In the genomic region with DNA sequence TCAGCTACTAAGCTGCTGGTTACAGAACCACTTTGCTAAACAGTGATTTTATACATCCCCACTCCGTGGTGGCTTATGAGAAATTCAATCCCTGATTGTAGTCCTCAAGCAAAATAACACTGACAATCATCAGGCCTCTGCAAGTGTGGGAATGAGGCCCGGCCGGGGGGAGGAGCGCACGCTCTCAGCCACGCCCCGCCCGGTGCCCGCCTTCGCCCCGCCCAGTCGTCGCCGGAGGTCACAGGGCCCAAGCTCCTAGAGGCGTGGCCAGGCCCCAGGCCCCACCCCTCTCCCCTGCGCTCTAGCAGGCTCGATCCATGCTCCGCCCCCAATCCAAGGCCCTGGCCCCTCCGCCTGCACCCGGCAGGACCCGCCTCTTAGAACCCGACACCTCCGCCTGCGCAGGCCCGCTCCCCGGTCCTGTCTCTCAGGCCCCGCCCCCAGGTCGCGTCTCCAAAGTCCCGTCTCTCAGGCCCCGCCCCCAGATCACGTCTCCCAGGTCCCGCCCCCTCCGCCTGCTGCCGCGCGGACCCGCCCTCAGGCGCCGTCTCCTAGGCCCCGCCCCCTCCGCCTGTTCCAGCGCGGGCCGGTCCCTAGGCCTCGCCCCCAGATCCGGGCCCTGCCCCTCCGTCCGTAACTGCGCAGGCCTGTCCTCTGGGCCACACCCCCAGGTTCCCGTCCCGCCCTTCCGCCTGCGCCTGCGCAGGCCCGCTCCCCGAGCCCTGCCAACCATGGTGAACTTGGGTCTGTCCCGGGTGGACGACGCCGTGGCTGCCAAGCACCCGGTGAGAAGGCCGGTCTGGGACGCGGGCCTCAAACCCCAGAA, we compare ENCODE assay signal across 8 cellular contexts. TPM values are rescaled to one million over a fixed set of nuclear protein-coding genes. Genes with fewer than 3 reads are reported as not detected.
DNase-seq lines count a peak whose midpoint lies in the region; ATAC-seq and TF ChIP-seq lines count a peak whose summit lies in the region.

A gene (plus strand): TSS at position 705 of the 826 bp plus-strand sequence. CDS start 27 bp downstream, at position 732.

- intact Hi-C loops in T-helper 2 cell treated with Interferon-gamma antibody and Interleukin-4, amounts not matched to agents 100 ng/mL and 5 ng/mL, for 36 hours (cut with micrococcal nuclease) = loop anchor here (1.0 to 5.0 kb wide), 9 partner anchors 9 to 816 kb away; a partner anchor contains a TSS
- intact Hi-C loops in uterus (cut with DNase I; ENCODE audit: low total_unique reads) = no loop called here

- H3K36me3 ChIP-seq in right atrium auricular region (no peaks in the 10 kb centered on the region), uterus (no peaks in the 10 kb centered on the region)

- H3K9me3 ChIP-seq in right atrium auricular region (no peaks in the 10 kb centered on the region), uterus (no peaks in the 10 kb centered on the region)

- peak within 1 kb of the TSS; percentile 97 to 98 for H3K27ac ChIP-seq in right atrium auricular region
- peak within 1 kb of the TSS; percentile 91 to 96 for H3K27ac ChIP-seq in uterus

- TF ChIP-seq CTCF in right atrium auricular region (IDR thresholded peaks at IDR 0.05) (no peak), uterus (IDR thresholded peaks at IDR 0.05) (peak in 1 of 4 experiments; percentile 16)

- H3K4me3 ChIP-seq in right atrium auricular region (peak within 1 kb of the TSS; percentile 70 to 85), uterus (peak within 1 kb of the TSS; percentile 76 to 84)

- H3K4me1 ChIP-seq in right atrium auricular region (peaks cover 0 to 54% of the 10 kb centered on the region in 2 donors), uterus (peaks cover 3 to 8% of the 10 kb centered on the region in 2 donors)

- peak; percentile 43 to 81 for TF ChIP-seq POLR2A in uterus (IDR thresholded peaks at IDR 0.05)

- H3K27me3 ChIP-seq in right atrium auricular region = no peaks in the 10 kb centered on the region
- no peaks in the 10 kb centered on the region for H3K27me3 ChIP-seq in uterus

- DNase-seq in NCI-H187 treated with DMSO at 0.1 percent for 48 hours (lab: John Stamatoyannopoulos, UW) (peak; percentile 83), anterior cingulate cortex (lab: John Stamatoyannopoulos, UW) (peak; percentile 74 to 100 (median 100)), right atrium auricular region (ENCODE audit: low spot score) (peak; percentile 99), pulmonary artery endothelial cell (ENCODE audit: low read depth, low spot score) (peak; percentile 94), uterus (peak; percentile 100)

- ATAC-seq in GM18498 (IDR thresholded peaks at IDR 0.05; ENCODE audit: unreplicated experiment) = peak; percentile 87
- ATAC-seq in HG02943 (IDR thresholded peaks at IDR 0.05; ENCODE audit: low read depth, unreplicated experiment) = peak; percentile 76

RNA-seq across cellular contexts. Expression of the gene that starts here (rescaled TPM):
- 34.7 and 36.9 TPM in 2 replicates for total RNA-seq in T-helper 2 cell treated with Interferon-gamma antibody and Interleukin-4, amounts not matched to agents 100 ng/mL and 5 ng/mL, for 36 hours
- total RNA-seq in right atrium auricular region (100 to 1,000 TPM; 123 to 148 TPM), pulmonary artery endothelial cell (47.5 and 73.2 TPM in 2 replicates), uterus (10 to 100 TPM in 3 of 4 donors, 1 to 10 TPM in 1; 3.5 to 48.9 (median 32.0) TPM)

Comparison
In these comparisons a context has a peak if more than half of its experiments do, and no peak if none do; other contexts are left out.
1. Peak in every context shown above with its lines: DNase-seq, ATAC-seq, H3K4me3 ChIP-seq and H3K27ac ChIP-seq.